7 cellular contexts compared by ENCODE assay signal in genomic region chr20:13638162-13638495, GRCh38. TPM values are rescaled to one million over a fixed set of nuclear protein-coding genes. Genes with fewer than 3 reads are reported as not detected.
DNase-seq lines count a peak whose midpoint lies in the region; ATAC-seq lines count a peak whose summit lies in the region.

No MANE protein-coding gene starts in this region.

- H3K27ac Mint-ChIP-seq in dendritic cell treated with granulocyte-macrophage colony-stimulating factor and Interleukin-4, amounts not matched to agents 40 ng/mL and 50 ng/mL, for 4 days, result peak overlapping the region; percentile 84
- H3K27ac Mint-ChIP-seq in naive B cell, result peak overlapping the region; percentile 90 to 96 (median 95)

- no peaks in the 10 kb centered on the region for H3K9me2 ChIP-seq in GM23248 (ENCODE audit: insufficient read depth)

- intact Hi-C loops in dendritic cell treated with granulocyte-macrophage colony-stimulating factor and Interleukin-4, amounts not matched to agents 40 ng/mL and 50 ng/mL, for 4 days (cut with micrococcal nuclease), result loop anchor here (2.0 kb wide), 1 partner anchor 147 kb away; the partner anchor contains the start of genes ESF1 and NDUFAF5

- H2AFZ ChIP-seq in GM23248, result peak overlapping the region; percentile 98

- ATAC-seq in naive B cell (ENCODE audit: low read depth in 2 of 2), result no peak
- ATAC-seq in GM19328 (IDR thresholded peaks at IDR 0.05; ENCODE audit: unreplicated experiment), result no peak

- H4K20me1 ChIP-seq in GM23248 (ENCODE audit: insufficient read depth), result no peaks in the 10 kb centered on the region

- H3K79me2 ChIP-seq in GM23248 (ENCODE audit: insufficient read depth), result peaks cover 51% of the 10 kb centered on the region

- H3K9ac ChIP-seq in GM23248, result peak overlapping the region; percentile 97

- peak overlapping the region; percentile 94 for H3K27ac ChIP-seq in GM23248

- peaks cover 13% of the 10 kb centered on the region for H3K27me3 Mint-ChIP-seq in dendritic cell treated with granulocyte-macrophage colony-stimulating factor and Interleukin-4, amounts not matched to agents 40 ng/mL and 50 ng/mL, for 4 days
- H3K27me3 Mint-ChIP-seq in naive B cell, result peaks cover 18 to 21% (median 20%) of the 10 kb centered on the region in 3 donors

- 0 to 1% methylated on average over 7 of the region's 7 CpGs for WGBS in GM23248 (ENCODE audit: low coverage in 1 of 2, low lambda C conversion rate in 2 of 2, missing lambda C conversion rate in 2 of 2), 2 experiments

- H3K36me3 ChIP-seq in GM23248 (ENCODE audit: low read depth), result no peaks in the 10 kb centered on the region

- in situ Hi-C loops in GM23248 (cut with MboI), result no loop called here

- peaks cover 6% of the 10 kb centered on the region for H3K4me1 Mint-ChIP-seq in dendritic cell treated with granulocyte-macrophage colony-stimulating factor and Interleukin-4, amounts not matched to agents 40 ng/mL and 50 ng/mL, for 4 days (ENCODE audit: low read depth)
- H3K4me1 Mint-ChIP-seq in naive B cell, result peaks cover 15 to 25% (median 21%) of the 10 kb centered on the region in 3 donors

- peak overlapping the region; percentile 99 for H3K4me2 ChIP-seq in GM23248 (ENCODE audit: unreplicated experiment)

- no peak for DNase-seq in GM23248
- DNase-seq in NCI-H526 (lab: John Stamatoyannopoulos, UW), result peak; percentile 68 to 70
- no peak for DNase-seq in naive B cell
- no peak for DNase-seq in GM19240 (ENCODE audit: insufficient read length, low spot score)
- DNase-seq in inferior parietal cortex (ENCODE audit: extremely low spot score), result no peak

- H3K9me3 Mint-ChIP-seq in dendritic cell treated with granulocyte-macrophage colony-stimulating factor and Interleukin-4, amounts not matched to agents 40 ng/mL and 50 ng/mL, for 4 days, result no peaks in the 10 kb centered on the region
- H3K9me3 Mint-ChIP-seq in naive B cell, result peaks cover 0 to 2% (median 0%) of the 10 kb centered on the region in 7 donors

- no peaks in the 10 kb centered on the region for H3K27me3 ChIP-seq in GM23248 (replicated peaks; ENCODE audit: insufficient read depth)

- H3F3A ChIP-seq in GM23248 (ENCODE audit: insufficient read depth), result no peaks in the 10 kb centered on the region

- H3K9me3 ChIP-seq in GM23248 (ENCODE audit: low read depth), result no peaks in the 10 kb centered on the region

- H3K36me3 Mint-ChIP-seq in dendritic cell treated with granulocyte-macrophage colony-stimulating factor and Interleukin-4, amounts not matched to agents 40 ng/mL and 50 ng/mL, for 4 days (ENCODE audit: low read depth), result peaks cover 12% of the 10 kb centered on the region
- no peaks in the 10 kb centered on the region for H3K36me3 Mint-ChIP-seq in naive B cell

- peaks cover 8% of the 10 kb centered on the region for H3K4me1 ChIP-seq in GM23248 (ENCODE audit: insufficient read depth)

- H3K4me3 ChIP-seq in GM23248, result peak overlapping the region; percentile 98

- H3K4me3 Mint-ChIP-seq in dendritic cell treated with granulocyte-macrophage colony-stimulating factor and Interleukin-4, amounts not matched to agents 40 ng/mL and 50 ng/mL, for 4 days, result peak overlapping the region; percentile 96
- H3K4me3 Mint-ChIP-seq in naive B cell, result peak overlapping the region; percentile 85 to 98 (median 96)

RNA-seq across cellular contexts. Expression of gene TASP1, which starts 0.6 kb away (rescaled TPM):
- 7.6 and 9.5 TPM in 2 replicates for total RNA-seq in GM23248 (2014; rRNA removed; shearing (Covaris generic))
- 7.9 and 8.4 TPM in 2 replicates for polyA plus RNA-seq in GM23248 (2016; fragmentation: Nextera tagmentation; extraction: Ambion mirVana)
- polyA plus RNA-seq in naive B cell (ENCODE audit: low read depth in 6 of 6), result 10 to 100 TPM; 12.8 to 20.7 (median 15.0) TPM

Comparison
In these comparisons a context has a peak if more than half of its experiments do, and no peak if none do; other contexts are left out.
1. DNase-seq: peak in NCI-H526 (2 of 2); none in GM23248 (single experiment), naive B cell (single experiment), GM19240 (single experiment) and inferior parietal cortex (single experiment).